ENCODE assay signal across 8 cellular contexts in genomic region chr15:52569244-52569585, GRCh38. TPM values are rescaled to one million over a fixed set of nuclear protein-coding genes. Genes with fewer than 3 reads are reported as not detected.
DNase-seq lines count a peak whose midpoint lies in the region; ATAC-seq and TF ChIP-seq lines count a peak whose summit lies in the region.

No MANE protein-coding gene starts in this region.

- intact Hi-C loops in IMR-90 (cut with micrococcal nuclease): loop anchor here (2.0 to 10.0 kb wide), 4 partner anchors 40 to 312 kb away; partner anchors contain the start of gene MYO5A

- H2BK15ac ChIP-seq in IMR-90 (ENCODE audit: low read depth, low read length): peak overlapping the region; percentile 38; the same call in 2 of the 3 replicates

- H3K9me3 ChIP-seq in IMR-90 (ENCODE audit: control insufficient read depth, insufficient read depth, low read length): no peaks in the 10 kb centered on the region

- H3K4me1 ChIP-seq in IMR-90 (ENCODE audit: control insufficient read depth, insufficient read depth, low read length): peaks cover 5% of the 10 kb centered on the region

- peak overlapping the region; percentile 82 for H4K91ac ChIP-seq in IMR-90 (ENCODE audit: insufficient read depth, low read depth, low read length)

- TF ChIP-seq CTCF in AG10803 (conservative IDR thresholded peaks at IDR 0.05; ENCODE audit: low read length) (no peak), IMR-90 (conservative IDR thresholded peaks at IDR 0.05; ENCODE audit: low read depth, low read length) (no peak), choroid plexus epithelial cell (conservative IDR thresholded peaks at IDR 0.05; ENCODE audit: low read depth, low read length) (no peak)

- no peak overlapping the region for H2AK5ac ChIP-seq in IMR-90 (ENCODE audit: low read depth, low read length)

- no TSS peak for BruUV-seq in IMR-90 (replicated peaks; lab: Mats Ljungman, UMichigan)

- H2AFZ ChIP-seq in IMR-90 (replicated peaks; ENCODE audit: low read length, poor library complexity): peak overlapping the region; percentile 98

- WGBS in IMR-90 (ENCODE audit: extremely low coverage in 2 of 2, insufficient read length in 1 of 2), 2 experiments: 44% methylated on average over 10 of the region's 10 CpGs; no CpG with 5 or more reads in 1 of the 2 experiments

- no peak overlapping the region for H3K56ac ChIP-seq in IMR-90 (ENCODE audit: extremely low read depth, insufficient read depth, low read length)

- peak overlapping the region; percentile 98 to 100 (median 100) for H3K27ac Mint-ChIP-seq in naive thymus-derived CD8-positive, alpha-beta T cell

- DNase-seq in AG10803 (ENCODE audit: low read depth) (no peak), IMR-90 (no peak), choroid plexus epithelial cell (ENCODE audit: low read depth) (no peak), NCI-H1417 treated with DMSO at 0.1 percent for 48 hours (lab: John Stamatoyannopoulos, UW) (no peak), DMS 273 treated with DMSO at 0.1 percent for 48 hours (lab: John Stamatoyannopoulos, UW) (no peak), AG20443 (ENCODE audit: low spot score) (no peak), NCI-H510A (lab: John Stamatoyannopoulos, UW) (no peak)
- DNase-seq in naive thymus-derived CD8-positive, alpha-beta T cell: no peak

- H3K36me3 Mint-ChIP-seq in naive thymus-derived CD8-positive, alpha-beta T cell: peaks cover 0 to 6% (median 2%) of the 10 kb centered on the region in 3 donors

- no peaks in the 10 kb centered on the region for H3K27me3 Mint-ChIP-seq in naive thymus-derived CD8-positive, alpha-beta T cell

- no peaks in the 10 kb centered on the region for H3K36me3 ChIP-seq in IMR-90 (ENCODE audit: control insufficient read depth, insufficient read depth, low read length)

- CTCF ChIA-PET in IMR-90 (lab: Yijun Ruan, JAX): interaction anchor here (0.6 kb wide), 1 partner anchor 296 kb away, joined by 3 read pairs; no protein-coding TSS in a partner anchor

- H4K20me1 ChIP-seq in IMR-90 (ENCODE audit: insufficient read depth, low read length): peaks cover 34% of the 10 kb centered on the region

- H3K9ac ChIP-seq in IMR-90 (ENCODE audit: low read depth, low read length): no peak overlapping the region

- peak overlapping the region; percentile 58 for H2BK120ac ChIP-seq in IMR-90 (ENCODE audit: low read depth, low read length)

- H3K4me3 ChIP-seq in AG10803 (ENCODE audit: low read length) (peak overlapping the region; percentile 68), IMR-90 (ENCODE audit: insufficient read depth, low read depth, low read length) (peak overlapping the region; percentile 91), choroid plexus epithelial cell (ENCODE audit: low read depth, low read length) (peak overlapping the region; percentile 89)

- POLR2A ChIA-PET in IMR-90 (lab: Charles Lee; ENCODE audit: unreplicated experiment): no interaction called here
- POLR2A ChIA-PET in naive thymus-derived CD8-positive, alpha-beta T cell (lab: Charles Lee): interaction anchor here (0.6 to 1.5 kb wide), 5 partner anchors 19 to 1684 kb away, joined by 3 to 8 read pairs (median 4); partner anchors contain the start of gene MYO5A

- no peaks in the 10 kb centered on the region for H3K27me3 ChIP-seq in IMR-90 (ENCODE audit: control insufficient read depth, insufficient read depth, low read length)

- dilution Hi-C loops in IMR-90 (cut with HindIII; ENCODE audit: low sequenced_read_pairs, unreplicated experiment): no loop called here

- H3K4ac ChIP-seq in IMR-90 (ENCODE audit: low read depth, low read length): peak overlapping the region; percentile 93

- no peak overlapping the region for H2BK5ac ChIP-seq in IMR-90 (ENCODE audit: low read depth, low read length, poor library complexity, severe bottlenecking)

- peak overlapping the region; percentile 21; the same call in 1 of the 2 replicates for H3K27ac ChIP-seq in IMR-90 (ENCODE audit: insufficient read depth, low read length)

- H3K14ac ChIP-seq in IMR-90 (replicated peaks; ENCODE audit: low read depth, low read length): peak overlapping the region; percentile 39; the same call in 1 of the 2 replicates

- peak overlapping the region; percentile 69 for H2BK20ac ChIP-seq in IMR-90 (ENCODE audit: low read depth, low read length)

- peaks cover 0 to 8% (median 1%) of the 10 kb centered on the region in 9 donors for H3K9me3 Mint-ChIP-seq in naive thymus-derived CD8-positive, alpha-beta T cell

- H4K5ac ChIP-seq in IMR-90 (ENCODE audit: low read depth, low read length): peak overlapping the region; percentile 97

- no peak for ATAC-seq in IMR-90 (ENCODE audit: low read depth)
- peak in 1 of 2 donors; percentile 34 for ATAC-seq in naive thymus-derived CD8-positive, alpha-beta T cell

- peaks cover 7% of the 10 kb centered on the region for H3K9me1 ChIP-seq in IMR-90 (ENCODE audit: insufficient read depth, low read length)

- H2AK9ac ChIP-seq in IMR-90 (replicated peaks; ENCODE audit: low read depth, low read length, poor library complexity): peak overlapping the region; percentile 95

- H3K4me2 ChIP-seq in IMR-90 (ENCODE audit: low read depth, low read length): peak overlapping the region; percentile 13

- peak overlapping the region; percentile 96 to 98 for H4K8ac ChIP-seq in IMR-90 (ENCODE audit: low read depth in 2 of 2, low read length in 2 of 2)

- TF ChIP-seq RAD21 in IMR-90 (IDR thresholded peaks at IDR 0.05; ENCODE audit: low read length): no peak

- peak overlapping the region; percentile 88 to 99 (median 96) for H3K4me3 Mint-ChIP-seq in naive thymus-derived CD8-positive, alpha-beta T cell

- H3K23ac ChIP-seq in IMR-90 (ENCODE audit: low read depth, low read length): no peak overlapping the region

- peaks cover 0 to 7% of the 10 kb centered on the region in 2 experiments; a peak in 1 of 4 replicates for H3K79me1 ChIP-seq in IMR-90 (ENCODE audit: low read depth in 1 of 2, low read length in 2 of 2)

- in situ Hi-C loops in IMR-90 (cut with MboI; ENCODE audit: low sequenced_read_pairs): no loop called here

- H3K18ac ChIP-seq in IMR-90 (ENCODE audit: low read depth, low read length): no peak overlapping the region

- H3K4me1 Mint-ChIP-seq in naive thymus-derived CD8-positive, alpha-beta T cell: peaks cover 14 to 39% (median 37%) of the 10 kb centered on the region in 4 donors

- TF ChIP-seq POLR2A in IMR-90 (IDR thresholded peaks at IDR 0.05; ENCODE audit: low read depth, low read length): no peak

TF ChIP-seq in IMR-90, 13 proteins besides CTCF, POLR2A, EP300 and RAD21:
- TF ChIP-seq USF2 (IDR thresholded peaks at IDR 0.05; ENCODE audit: low read depth, low read length) (no peak), ELK1 (IDR thresholded peaks at IDR 0.05; ENCODE audit: borderline replicate concordance, low read depth, low read length) (no peak), MAZ (IDR thresholded peaks at IDR 0.05; ENCODE audit: borderline replicate concordance, low read depth, low read length) (no peak), CEBPB (IDR thresholded peaks at IDR 0.05; ENCODE audit: low read depth, low read length) (no peak)

RNA-seq across cellular contexts. Expression of gene ARPP19, which starts 0.4 kb away (rescaled TPM):
- 65.2 and 118 TPM in 2 replicates for total RNA-seq in IMR-90 (2012; rRNA removed)
- 23.6 and 33.4 TPM in 2 replicates for polyA plus RNA-seq in IMR-90 (2012; rRNA removed)
- 6.2 and 7.2 TPM in 2 replicates for polyA plus RNA-seq in IMR-90 (2012; cell fraction: cytosol; rRNA removed)
- polyA plus RNA-seq in IMR-90 (2012; cell fraction: nucleus; rRNA removed; ENCODE audit: low replicate concordance): 2.8 and 16.3 TPM in 2 replicates
- total RNA-seq in naive thymus-derived CD8-positive, alpha-beta T cell: 100 to 1,000 TPM in 1 of 2 experiments, 10 to 100 TPM in 1; 87.6 to 134 TPM
- polyA plus RNA-seq in naive thymus-derived CD8-positive, alpha-beta T cell: 10 to 100 TPM; 42.0 to 55.8 (median 44.5) TPM

RNA-seq across cellular contexts. Expression of gene MYO5A, which starts 40.5 kb away (rescaled TPM):
- total RNA-seq in IMR-90 (2012; rRNA removed): 65.3 and 69.2 TPM in 2 replicates
- 17.5 and 19.4 TPM in 2 replicates for polyA plus RNA-seq in IMR-90 (2012; rRNA removed)
- 5.8 and 6.6 TPM in 2 replicates for polyA plus RNA-seq in IMR-90 (2012; cell fraction: cytosol; rRNA removed)
- 7.8 and 26.0 TPM in 2 replicates for polyA plus RNA-seq in IMR-90 (2012; cell fraction: nucleus; rRNA removed; ENCODE audit: low replicate concordance)
- 10 to 100 TPM; 21.4 to 23.2 TPM for total RNA-seq in naive thymus-derived CD8-positive, alpha-beta T cell
- polyA plus RNA-seq in naive thymus-derived CD8-positive, alpha-beta T cell: 1 to 10 TPM; 2.3 to 5.6 (median 5.0) TPM
